Comparison of ENCODE assay signal across 9 cellular contexts in genomic region chr17:62692721-62693431, GRCh38.
A peak's percentile ranks its signal among the peaks of the same experiment; 100 is the strongest.
DNase-seq lines count a peak whose midpoint lies in the region; ATAC-seq and TF ChIP-seq lines count a peak whose summit lies in the region.
"Had no signal": no experiment of that assay in that cellular context is flagged by ENCODE, and none has a peak within 500 bp of the region (broad histone marks: within the 10 kb centered on the region; RNA-seq: fewer than 3 reads in every experiment).

No MANE protein-coding gene starts in this region.

- WGBS in gastroesophageal sphincter (ENCODE audit: low coverage in 1 of 2), 2 donors: 60% methylated on average over 4 of the region's 14 CpGs; no CpG with 5 or more reads in 1 of the 2 donors

- ATAC-seq in gastroesophageal sphincter: no peak

- H3K9me3 ChIP-seq in breast epithelium (no peaks in the 10 kb centered on the region), vagina (no peaks in the 10 kb centered on the region), gastroesophageal sphincter (no peaks in the 10 kb centered on the region)

- POLR2A ChIA-PET in MCF 10A (lab: Yijun Ruan, JAX): interaction anchor here (0.5 kb wide), 1 partner anchor 647 kb away, joined by 3 read pairs; no protein-coding TSS in a partner anchor

- no TSS peak for BruUV-seq in MCF 10A (replicated peaks; lab: Mats Ljungman, UMichigan)

- H3K4me1 ChIP-seq in breast epithelium: no peaks in the 10 kb centered on the region
- H3K4me1 ChIP-seq in vagina: peaks cover 35% of the 10 kb centered on the region
- no peaks in the 10 kb centered on the region for H3K4me1 ChIP-seq in gastroesophageal sphincter

- CTCF ChIA-PET in MCF 10A (lab: Yijun Ruan, JAX): interaction anchor here (0.7 to 2.8 kb wide), 3 partner anchors 10 to 53 kb away, joined by 3 to 9 read pairs (median 5); no protein-coding TSS in a partner anchor

- peak; percentile 17 for TF ChIP-seq CTCF in MCF 10A (IDR thresholded peaks at IDR 0.05; ENCODE audit: unreplicated experiment)
- TF ChIP-seq CTCF in breast epithelium (IDR thresholded peaks at IDR 0.05): no peak
- peak; percentile 62 for TF ChIP-seq CTCF in foreskin fibroblast (IDR thresholded peaks at IDR 0.05; ENCODE audit: low read depth, low read length)
- peak in 1 of 3 experiments; percentile 4 for TF ChIP-seq CTCF in vagina (IDR thresholded peaks at IDR 0.05)
- TF ChIP-seq CTCF in gastroesophageal sphincter (IDR thresholded peaks at IDR 0.05): peak in 1 of 4 experiments; percentile 31
- no peak for TF ChIP-seq CTCF in coronary artery (IDR thresholded peaks at IDR 0.05)

- no peaks in the 10 kb centered on the region for H3K9me3 Mint-ChIP-seq in MCF 10A (ENCODE audit: unreplicated experiment)

- no peak overlapping the region for H3K4me3 Mint-ChIP-seq in MCF 10A (ENCODE audit: unreplicated experiment)

- no peaks in the 10 kb centered on the region for H3K27me3 ChIP-seq in breast epithelium
- H3K27me3 ChIP-seq in vagina: no peaks in the 10 kb centered on the region
- H3K27me3 ChIP-seq in gastroesophageal sphincter: no peaks in the 10 kb centered on the region

- no peak for TF ChIP-seq POLR2A in breast epithelium (IDR thresholded peaks at IDR 0.05)
- no peak for TF ChIP-seq POLR2A in vagina (IDR thresholded peaks at IDR 0.05)
- TF ChIP-seq POLR2A in gastroesophageal sphincter (IDR thresholded peaks at IDR 0.05): no peak

- no peaks in the 10 kb centered on the region for H3K36me3 Mint-ChIP-seq in MCF 10A (ENCODE audit: insufficient read depth, unreplicated experiment)

- no peaks in the 10 kb centered on the region for H3K36me3 ChIP-seq in breast epithelium
- peaks cover 0 to 8% of the 10 kb centered on the region in 2 donors for H3K36me3 ChIP-seq in vagina
- H3K36me3 ChIP-seq in gastroesophageal sphincter: peaks cover 0 to 8% of the 10 kb centered on the region in 2 donors

- no peak for TF ChIP-seq EP300 in gastroesophageal sphincter (IDR thresholded peaks at IDR 0.05)

- DNase-seq in MCF 10A (ENCODE audit: unreplicated experiment): no peak
- DNase-seq in breast epithelium (ENCODE audit: low spot score in 2 of 2): no peak
- DNase-seq in RKO (ENCODE audit: low spot score): peak; percentile 32
- DNase-seq in foreskin fibroblast: peak in 1 of 2 donors; percentile 63
- DNase-seq in vagina (ENCODE audit: extremely low spot score in 2 of 2): no peak
- DNase-seq in coronary artery (ENCODE audit: low spot score): no peak
- DNase-seq in NCI-H1092 (lab: John Stamatoyannopoulos, UW): no peak
- DNase-seq: MV-4-11 had no signal

- no peak overlapping the region for H3K27ac Mint-ChIP-seq in MCF 10A (ENCODE audit: low read depth, unreplicated experiment)

- no peaks in the 10 kb centered on the region for H3K4me1 Mint-ChIP-seq in MCF 10A (ENCODE audit: insufficient read depth, unreplicated experiment)

- intact Hi-C loops in MCF 10A (cut with micrococcal nuclease) (no loop called here), breast epithelium (cut with DNase I; ENCODE audit: low total_unique reads) (no loop called here), vagina (cut with DNase I) (no loop called here)

- H3K4me3 ChIP-seq in breast epithelium (no peak overlapping the region), foreskin fibroblast (ENCODE audit: low read depth in 1 of 2, low read length in 2 of 2) (no peak overlapping the region), vagina (no peak overlapping the region), gastroesophageal sphincter (no peak overlapping the region), coronary artery (no peak overlapping the region)

- H3K27me3 Mint-ChIP-seq in MCF 10A (ENCODE audit: insufficient read depth, unreplicated experiment): no peaks in the 10 kb centered on the region

- H3K27ac ChIP-seq in breast epithelium (peak overlapping the region in 1 of 2 donors; percentile 66), vagina (peak overlapping the region; percentile 20), gastroesophageal sphincter (no peak overlapping the region), coronary artery (no peak overlapping the region)

Comparison
In these comparisons a context has a peak if more than half of its experiments do, and no peak if none do; other contexts are left out.
1. CTCF ChIP-seq: peak in MCF 10A (single experiment) and foreskin fibroblast (single experiment); none in breast epithelium (0 of 3) and coronary artery (single experiment).